ENCODE assay signal across 19 cellular contexts in genomic region chr15:38075466-38075865, GRCh38.
"Had no signal": no experiment of that assay in that cellular context is flagged by ENCODE, and none has a peak within 500 bp of the region (broad histone marks: within the 10 kb centered on the region; RNA-seq: fewer than 3 reads in every experiment).

No MANE protein-coding gene starts in this region.

- H3K4me3 ChIP-seq: lung, psoas muscle, skin epidermis, tibial nerve had no signal

- H3K36me3 ChIP-seq: tibial nerve had no signal

- H3K27ac Mint-ChIP-seq: activated CD4-positive, alpha-beta T cell treated with anti-CD3 and anti-CD28 coated beads, Interleukin-2, amount 10 ng/mL, durations not matched to agents 24 days and 14 days; activated CD8-positive, alpha-beta T cell treated with anti-CD3 and anti-CD28 coated beads, Interleukin-2, amount 10 ng/mL, durations not matched to agents 7 days and 5 days; activated naive CD4-positive, alpha-beta T cell treated with anti-CD3 and anti-CD28 coated beads for 36 hours; activated T-cell treated with anti-CD3 and anti-CD28 coated beads, Interleukin-2, amount 50 U/mL, for 24 hours; activated T-helper 2 cell treated with anti-CD3 and anti-CD28 coated beads, Interferon-gamma antibody, Interleukin-2, Interleukin-4, amounts not matched to agents 10 μg/mL and 5 μg/mL and 100 μg/mL, durations not matched to agents 14 hours and 24 hours and 36 hours; effector memory CD8-positive, alpha-beta T cell; stimulated activated naive CD8-positive, alpha-beta T cell treated with anti-CD3 and anti-CD28 coated beads, Interleukin-15, Interleukin-2, amounts not matched to agents 100 ng/mL and 50 ng/mL, for 24 hours had no signal

- H3K4me3 Mint-ChIP-seq: activated CD4-positive, alpha-beta T cell treated with anti-CD3 and anti-CD28 coated beads, Interleukin-2, amount 10 ng/mL, durations not matched to agents 24 days and 14 days; activated CD8-positive, alpha-beta T cell treated with anti-CD3 and anti-CD28 coated beads, Interleukin-2, amount 10 ng/mL, durations not matched to agents 7 days and 5 days; activated naive CD4-positive, alpha-beta T cell treated with anti-CD3 and anti-CD28 coated beads for 36 hours; activated T-cell treated with anti-CD3 and anti-CD28 coated beads, Interleukin-2, amount 50 U/mL, for 24 hours; effector memory CD8-positive, alpha-beta T cell; stimulated activated naive CD8-positive, alpha-beta T cell treated with anti-CD3 and anti-CD28 coated beads, Interleukin-15, Interleukin-2, amounts not matched to agents 100 ng/mL and 50 ng/mL, for 24 hours had no signal

- H3K9me3 Mint-ChIP-seq: activated CD4-positive, alpha-beta T cell treated with anti-CD3 and anti-CD28 coated beads, Interleukin-2, amount 10 ng/mL, durations not matched to agents 24 days and 14 days; activated naive CD4-positive, alpha-beta T cell treated with anti-CD3 and anti-CD28 coated beads for 36 hours; activated T-cell treated with anti-CD3 and anti-CD28 coated beads, Interleukin-2, amount 50 U/mL, for 24 hours; activated T-helper 2 cell treated with anti-CD3 and anti-CD28 coated beads, Interferon-gamma antibody, Interleukin-2, Interleukin-4, amounts not matched to agents 10 μg/mL and 5 μg/mL and 100 μg/mL, durations not matched to agents 14 hours and 24 hours and 36 hours; effector memory CD8-positive, alpha-beta T cell; stimulated activated naive CD8-positive, alpha-beta T cell treated with anti-CD3 and anti-CD28 coated beads, Interleukin-15, Interleukin-2, amounts not matched to agents 100 ng/mL and 50 ng/mL, for 24 hours had no signal

- H3K27ac ChIP-seq: psoas muscle, tibial nerve had no signal

- H3K9me3 ChIP-seq: psoas muscle, tibial nerve had no signal

- H3K27me3 ChIP-seq: tibial nerve had no signal

- ATAC-seq: activated CD8-positive, alpha-beta T cell treated with anti-CD3 and anti-CD28 coated beads, Interleukin-2, amount 10 ng/mL, durations not matched to agents 7 days and 5 days; effector memory CD8-positive, alpha-beta T cell; left lobe of liver; psoas muscle; right cardiac atrium had no signal

- DNase-seq: activated CD4-positive, alpha-beta T cell treated with anti-CD3 and anti-CD28 coated beads, Interleukin-2, amount 10 ng/mL, durations not matched to agents 24 days and 14 days; activated CD8-positive, alpha-beta T cell treated with anti-CD3 and anti-CD28 coated beads, Interleukin-2, amount 10 ng/mL, durations not matched to agents 7 days and 5 days; activated naive CD4-positive, alpha-beta T cell treated with anti-CD3 and anti-CD28 coated beads for 36 hours; activated T-cell treated with anti-CD3 and anti-CD28 coated beads, Interleukin-2, amount 50 U/mL, for 24 hours; anterior cingulate cortex; dermis blood vessel endothelial cell; effector memory CD8-positive, alpha-beta T cell; hypothalamus; kidney; psoas muscle; right cardiac atrium; T-helper 1 cell; T1000 had no signal
